In genomic region chr10:86968994-86969355, GRCh38 we compare ENCODE assay signal across 12 cellular contexts. TPM values are rescaled to one million over a fixed set of nuclear protein-coding genes. Genes with fewer than 3 reads are reported as not detected.
DNase-seq lines count a peak whose midpoint lies in the region; ATAC-seq and TF ChIP-seq lines count a peak whose summit lies in the region.
"Had no signal": no experiment of that assay in that cellular context is flagged by ENCODE, and none has a peak within 500 bp of the region (broad histone marks: within the 10 kb centered on the region; RNA-seq: fewer than 3 reads in every experiment).

No MANE protein-coding gene starts in this region.

- no peak overlapping the region for H3K27ac Mint-ChIP-seq in naive B cell
- H3K27ac Mint-ChIP-seq: stimulated activated naive B cell treated with anti-CD40 and anti-IgM and Interleukin-4, amounts not matched to agents 10 μg/mL and 1 μg/mL and 100 μg/mL, for 72 hours had no signal

- peaks cover 0 to 4% (median 0%) of the 10 kb centered on the region in 7 donors for H3K9me3 Mint-ChIP-seq in naive B cell
- H3K9me3 Mint-ChIP-seq: stimulated activated naive B cell treated with anti-CD40 and anti-IgM and Interleukin-4, amounts not matched to agents 10 μg/mL and 1 μg/mL and 100 μg/mL, for 72 hours had no signal

- DNase-seq in left ventricle myocardium inferior (peak; percentile 19), left cardiac atrium (no peak), colonic mucosa (no peak), naive B cell (no peak), cerebellum (ENCODE audit: low spot score) (no peak), NCI-H2227 treated with DMSO at 0.1 percent for 48 hours (lab: John Stamatoyannopoulos, UW) (no peak)
- DNase-seq: NCI-H510A treated with DMSO at 0.1 percent for 48 hours; stimulated activated naive B cell treated with anti-CD40 and anti-IgM and Interleukin-4, amounts not matched to agents 10 μg/mL and 1 μg/mL and 100 μg/mL, for 72 hours had no signal

- peak overlapping the region in 6 of 8 donors; percentile 8 to 88 (median 53) for H3K4me3 Mint-ChIP-seq in naive B cell

- peak overlapping the region; percentile 75 for H3K4me3 ChIP-seq in left ventricle myocardium inferior
- peak overlapping the region; percentile 39 for H3K4me3 ChIP-seq in colonic mucosa
- H3K4me3 ChIP-seq in urinary bladder (ENCODE audit: low read depth, low read length) = peak overlapping the region; percentile 59
- H3K4me3 ChIP-seq: K562 had no signal

- peaks cover 21 to 43% (median 30%) of the 10 kb centered on the region in 3 donors for H3K4me1 Mint-ChIP-seq in naive B cell

- H3K9me3 ChIP-seq in left ventricle myocardium inferior (replicated peaks) (no peaks in the 10 kb centered on the region), colonic mucosa (no peaks in the 10 kb centered on the region)

- H3K27ac ChIP-seq in left ventricle myocardium inferior (replicated peaks) (peak overlapping the region; percentile 97), colonic mucosa (peak overlapping the region; percentile 69), urinary bladder (ENCODE audit: low read depth) (peak overlapping the region; percentile 96)

- H3K27me3 Mint-ChIP-seq in naive B cell = peaks cover 12 to 24% (median 15%) of the 10 kb centered on the region in 3 donors

- 48% methylated on average over 9 of the region's 9 CpGs for WGBS in urinary bladder

- no peak for TF ChIP-seq CTCF in left ventricle myocardium inferior (IDR thresholded peaks at IDR 0.05; ENCODE audit: borderline replicate concordance)
- TF ChIP-seq CTCF in colonic mucosa (IDR thresholded peaks at IDR 0.05) = no peak

- intact Hi-C loops in left ventricle myocardium inferior (cut with micrococcal nuclease) (no loop called here), left cardiac atrium (cut with DNase I) (no loop called here), colonic mucosa (cut with DNase I) (no loop called here)

- peak overlapping the region; percentile 81 to 83 for H3K9ac ChIP-seq in colonic mucosa (ENCODE audit: low read depth in 2 of 2, low read length in 2 of 2)

- ATAC-seq in left cardiac atrium = no peak
- ATAC-seq in naive B cell (ENCODE audit: low read depth in 2 of 2) = no peak
- ATAC-seq in GM21529 (IDR thresholded peaks at IDR 0.05; ENCODE audit: unreplicated experiment) = no peak
- ATAC-seq: K562; stimulated activated naive B cell treated with anti-CD40 and anti-IgM and Interleukin-4, amounts not matched to agents 10 μg/mL and 1 μg/mL and 100 μg/mL, for 72 hours had no signal

- H3K27me3 ChIP-seq in left ventricle myocardium inferior (ENCODE audit: low read depth) = no peaks in the 10 kb centered on the region
- no peaks in the 10 kb centered on the region for H3K27me3 ChIP-seq in colonic mucosa

- no peaks in the 10 kb centered on the region for H3K36me3 ChIP-seq in left ventricle myocardium inferior
- H3K36me3 ChIP-seq in colonic mucosa = no peaks in the 10 kb centered on the region
- H3K36me3 ChIP-seq in urinary bladder (ENCODE audit: insufficient read depth) = no peaks in the 10 kb centered on the region

- H3K4me1 ChIP-seq in left ventricle myocardium inferior = peaks cover 64% of the 10 kb centered on the region
- H3K4me1 ChIP-seq in colonic mucosa = peaks cover 9% of the 10 kb centered on the region
- no peaks in the 10 kb centered on the region for H3K4me1 ChIP-seq in urinary bladder (ENCODE audit: insufficient read depth)

- no peaks in the 10 kb centered on the region for H3K36me3 Mint-ChIP-seq in naive B cell
- H3K36me3 Mint-ChIP-seq: stimulated activated naive B cell treated with anti-CD40 and anti-IgM and Interleukin-4, amounts not matched to agents 10 μg/mL and 1 μg/mL and 100 μg/mL, for 72 hours had no signal

RNA-seq across cellular contexts. Expression of gene ADIRF, which starts 0.7 kb away (rescaled TPM):
- total RNA-seq in left ventricle myocardium inferior (41.1 TPM), left cardiac atrium (100 to 1,000 TPM; 143 to 269 TPM), colonic mucosa (10 to 100 TPM; 41.5 to 91.2 TPM), urinary bladder (112 TPM), cerebellum (3.2 TPM)
- polyA plus RNA-seq in naive B cell (ENCODE audit: low read depth in 6 of 6) (not detected), urinary bladder (404 TPM)
- total RNA-seq: K562 had no signal

RNA-seq across cellular contexts. Expression of gene SNCG, which starts 10.6 kb away (rescaled TPM):
- total RNA-seq in left ventricle myocardium inferior (14.7 TPM), left cardiac atrium (10 to 100 TPM; 27.8 to 51.0 TPM), colonic mucosa (1 to 10 TPM; 2.6 to 6.6 TPM), urinary bladder (69.2 TPM), cerebellum (8.9 TPM)
- polyA plus RNA-seq in naive B cell (ENCODE audit: low read depth in 6 of 6) (not detected), urinary bladder (197 TPM)

RNA-seq across cellular contexts. Expression of gene MMRN2, which starts 11.6 kb away (rescaled TPM):
- 32.1 TPM for total RNA-seq in left ventricle myocardium inferior
- 10 to 100 TPM; 38.6 to 62.1 TPM for total RNA-seq in left cardiac atrium
- 1 to 10 TPM; 3.4 to 7.4 TPM for total RNA-seq in colonic mucosa
- not detected for polyA plus RNA-seq in naive B cell (ENCODE audit: low read depth in 6 of 6)
- total RNA-seq in urinary bladder = 49.0 TPM
- polyA plus RNA-seq in urinary bladder = 40.8 TPM
- total RNA-seq in cerebellum = 5.2 TPM

RNA-seq across cellular contexts. Expression of gene FAM25A, which starts 51.1 kb away (rescaled TPM):
- total RNA-seq in left ventricle myocardium inferior (not detected), left cardiac atrium (not detected), colonic mucosa (not detected), urinary bladder (not detected), cerebellum (not detected)
- polyA plus RNA-seq in naive B cell (ENCODE audit: low read depth in 6 of 6) (not detected), urinary bladder (not detected)
- total RNA-seq: K562 had no signal
- polyA plus RNA-seq: adipose tissue, K562 had no signal

Comparison
In these comparisons a context has a peak if more than half of its experiments do, and no peak if none do; other contexts are left out.
1. RNA of gene ADIRF, which starts 0.7 kb away (total RNA-seq): 143 to 269 TPM in left cardiac atrium, 112 TPM in urinary bladder (single experiment), 41.5 to 91.2 TPM in colonic mucosa and 41.1 TPM in left ventricle myocardium inferior (single experiment); 3.2 TPM in cerebellum (single experiment); every median in the first group is over 10 times any median in the second.
2. Peak in every context shown above with its lines, with median percentiles within 50 percentile points of each other: H3K27ac ChIP-seq and H3K4me3 ChIP-seq.